26 cellular contexts compared by ENCODE assay signal in the genomic region with DNA sequence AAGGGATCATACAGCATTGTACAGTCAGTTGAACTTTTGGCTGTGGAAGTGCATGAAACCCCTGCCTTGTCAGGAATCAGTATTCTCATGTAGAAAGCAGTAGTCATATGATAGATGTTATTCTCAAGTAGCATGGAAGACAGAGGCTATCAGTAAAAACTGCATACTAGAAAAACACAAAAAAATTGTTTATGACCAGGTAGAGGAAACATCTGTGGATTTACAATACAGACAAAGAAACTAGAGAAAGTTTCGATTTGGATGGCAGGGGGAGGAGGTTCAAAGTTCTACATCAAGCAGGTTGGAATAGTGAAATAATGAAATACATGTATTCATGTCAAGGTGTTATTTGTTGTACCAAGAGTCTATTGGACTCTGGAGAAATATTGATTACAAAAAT.
"Had no signal": no experiment of that assay in that cellular context is flagged by ENCODE, and none has a peak within 500 bp of the region (broad histone marks: within the 10 kb centered on the region; RNA-seq: fewer than 3 reads in every experiment).

No MANE protein-coding gene starts in this region.

- FAIRE-seq: colon, islet of Langerhans, keratinocyte had no signal

- H3K27me3 ChIP-seq: esophagus squamous epithelium, gastrocnemius medialis, heart right ventricle, left lung had no signal

- H3K4me1 ChIP-seq: esophagus squamous epithelium, gastrocnemius medialis, heart right ventricle, left lung, lower lobe of right lung had no signal

- DNase-seq: dermis blood vessel endothelial cell; dorsolateral prefrontal cortex; effector CD4-positive, alpha-beta T cell; effector memory CD4-positive, alpha-beta T cell; erythroblast; esophagus squamous epithelium; foreskin fibroblast; foreskin melanocyte; gastrocnemius medialis; glutamatergic neuron; head of caudate nucleus; heart right ventricle; hippocampal formation; left cardiac atrium; left lung; left ventricle myocardium superior; lower lobe of right lung; mesenchymal stem cell; mucosa of descending colon; naive B cell had no signal

- H3K4me3 ChIP-seq: coronary artery, dorsolateral prefrontal cortex, esophagus squamous epithelium, gastrocnemius medialis, heart right ventricle, left lung, lower lobe of right lung, mucosa of descending colon had no signal

- H3K27ac ChIP-seq: coronary artery, dorsolateral prefrontal cortex, epithelial cell of prostate, esophagus squamous epithelium, gastrocnemius medialis, heart right ventricle, left lung, lower lobe of right lung had no signal

- H3K36me3 ChIP-seq: esophagus squamous epithelium, gastrocnemius medialis, heart right ventricle, left lung, lower lobe of right lung had no signal

- ATAC-seq: esophagus mucosa, gastrocnemius medialis, heart right ventricle, left cardiac atrium, left lung, left ventricle myocardium superior, lower lobe of right lung, mucosa of descending colon had no signal

- H3K9me3 ChIP-seq: esophagus squamous epithelium, gastrocnemius medialis, heart right ventricle, lower lobe of right lung, mucosa of descending colon had no signal
